In genomic region chrX:12974797-12975669, GRCh38 we compare ENCODE assay signal across 8 cellular contexts. TPM values are rescaled to one million over a fixed set of nuclear protein-coding genes. Genes with fewer than 3 reads are reported as not detected.
DNase-seq lines count a peak whose midpoint lies in the region; ATAC-seq and TF ChIP-seq lines count a peak whose summit lies in the region.

TSS of gene TMSB4X (plus strand) at chrX:12975110.

- peaks cover 46% of the 10 kb centered on the region for H3K4me1 Mint-ChIP-seq in chondrocyte (ENCODE audit: low read depth)

- H3K4me3 Mint-ChIP-seq in chondrocyte (ENCODE audit: unreplicated experiment): peak within 1 kb of the TSS; percentile 86

- TF ChIP-seq CTCF in chondrocyte (IDR thresholded peaks at IDR 0.05): no peak

- H3K27me3 Mint-ChIP-seq in chondrocyte (ENCODE audit: low read depth): no peaks in the 10 kb centered on the region

- DNase-seq in NCI-H2029 (lab: John Stamatoyannopoulos, UW): peak; percentile 20
- no peak for DNase-seq in NCI-H2029 treated with DMSO at 0.1 percent for 48 hours (lab: John Stamatoyannopoulos, UW)
- DNase-seq in NCI-H526 (lab: John Stamatoyannopoulos, UW): peak; percentile 70 to 85
- DNase-seq in activated CD4-positive, alpha-beta T cell treated with anti-CD3 and anti-CD28 coated beads for 4 hours: peak; percentile 76 to 83
- peak; percentile 96 for DNase-seq in chondrocyte (ENCODE audit: low spot score)
- peak; percentile 64 for DNase-seq in kidney glomerular epithelial cell (lab: John Stamatoyannopoulos, UW)
- peak; percentile 70 to 75 for DNase-seq in stimulated activated CD4-positive, alpha-beta T cell treated with anti-CD3 and anti-CD28 coated beads, Interleukin-15, amount 100 ng/mL, for 48 hours (ENCODE audit: low read depth in 2 of 2)

- peak; percentile 45 for ATAC-seq in HG03196 (IDR thresholded peaks at IDR 0.05; ENCODE audit: unreplicated experiment)

- peaks cover 23% of the 10 kb centered on the region for H3K36me3 Mint-ChIP-seq in chondrocyte (ENCODE audit: low read depth)

- peak within 1 kb of the TSS; percentile 98 for H3K27ac Mint-ChIP-seq in chondrocyte (ENCODE audit: unreplicated experiment)

- no peaks in the 10 kb centered on the region for H3K9me3 Mint-ChIP-seq in chondrocyte (ENCODE audit: low read depth)

RNA-seq across cellular contexts. Expression of gene TMSB4X, which starts in this region (rescaled TPM):
- 1,769 to 3,180 TPM (median 3,093 TPM) in 3 replicates for total RNA-seq in chondrocyte
